8 cellular contexts compared by ENCODE assay signal in the genomic region with DNA sequence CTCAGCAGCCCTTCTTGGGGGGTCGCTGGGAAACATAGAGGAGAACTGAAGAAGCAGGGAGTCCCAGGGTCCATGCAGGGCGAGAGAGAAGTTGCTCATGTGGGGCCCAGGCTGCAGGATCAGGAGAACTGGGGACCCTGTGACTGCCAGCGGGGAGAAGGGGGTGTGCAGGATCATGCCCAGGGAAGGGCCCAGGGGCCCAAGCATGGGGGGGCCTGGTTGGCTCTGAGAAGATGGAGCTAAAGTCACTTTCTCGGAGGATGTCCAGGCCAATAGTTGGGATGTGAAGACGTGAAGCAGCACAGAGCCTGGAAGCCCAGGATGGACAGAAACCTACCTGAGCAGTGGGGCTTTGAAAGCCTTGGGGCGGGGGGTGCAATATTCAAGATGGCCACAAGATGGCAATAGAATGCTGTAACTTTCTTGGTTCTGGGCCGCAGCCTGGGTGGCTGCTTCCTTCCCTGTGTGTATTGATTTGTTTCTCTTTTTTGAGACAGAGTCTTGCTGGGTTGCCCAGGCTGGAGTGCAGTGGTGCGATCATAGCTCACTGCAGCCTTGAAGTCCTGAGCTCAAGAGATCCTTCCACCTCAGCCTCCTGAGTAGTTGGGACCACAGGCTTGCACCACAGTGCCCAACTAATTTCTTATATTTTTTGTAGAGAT. TPM values are rescaled to one million over a fixed set of nuclear protein-coding genes. Genes with fewer than 3 reads are reported as not detected.
DNase-seq lines count a peak whose midpoint lies in the region; ATAC-seq lines count a peak whose summit lies in the region.

No MANE protein-coding gene starts in this region.

- H2BK120ac ChIP-seq in mesenchymal stem cell (ENCODE audit: low read depth, low read length), result no peak overlapping the region

- ATAC-seq in HG02938 (IDR thresholded peaks at IDR 0.05; ENCODE audit: unreplicated experiment) (peak; percentile 62), HG03565 (IDR thresholded peaks at IDR 0.05; ENCODE audit: unreplicated experiment) (no peak)
- peak; percentile 93 for ATAC-seq in activated CD8-positive, alpha-beta T cell treated with anti-CD3 and anti-CD28 coated beads, Interleukin-2, amount 10 ng/mL, durations not matched to agents 7 days and 5 days

- no peaks in the 10 kb centered on the region for H3K36me3 Mint-ChIP-seq in activated CD8-positive, alpha-beta T cell treated with anti-CD3 and anti-CD28 coated beads, Interleukin-2, amount 10 ng/mL, durations not matched to agents 7 days and 5 days (ENCODE audit: low read depth)

- no peak overlapping the region for H2AK5ac ChIP-seq in mesenchymal stem cell (ENCODE audit: low read length, severe bottlenecking)

- DNase-seq in COLO829 (ENCODE audit: low spot score), result peak; percentile 58
- DNase-seq in NCI-H82 treated with DMSO at 0.1 percent for 48 hours (lab: John Stamatoyannopoulos, UW; ENCODE audit: unreplicated experiment), result peak; percentile 44
- peak; percentile 84 for DNase-seq in activated CD8-positive, alpha-beta T cell treated with anti-CD3 and anti-CD28 coated beads, Interleukin-2, amount 10 ng/mL, durations not matched to agents 7 days and 5 days
- peak; percentile 48 to 56 (median 49) for DNase-seq in effector memory CD4-positive, alpha-beta T cell
- peak; percentile 63 for DNase-seq in mesenchymal stem cell
- DNase-seq in stimulated activated CD8-positive, alpha-beta memory T cell treated with anti-CD3 and anti-CD28 coated beads, Interleukin-2, amount 100 ng/mL, for 1 hour (ENCODE audit: low read depth in 2 of 2), result peak; percentile 49 to 54

- POLR2A ChIA-PET in activated CD8-positive, alpha-beta T cell treated with anti-CD3 and anti-CD28 coated beads, Interleukin-2, amount 10 ng/mL, durations not matched to agents 7 days and 5 days (lab: Charles Lee), result no interaction called here

- no peaks in the 10 kb centered on the region for H3K4me1 Mint-ChIP-seq in activated CD8-positive, alpha-beta T cell treated with anti-CD3 and anti-CD28 coated beads, Interleukin-2, amount 10 ng/mL, durations not matched to agents 7 days and 5 days (ENCODE audit: low read depth)

- H2BK15ac ChIP-seq in mesenchymal stem cell (ENCODE audit: low read depth, poor library complexity, severe bottlenecking), result no peak overlapping the region

- no peaks in the 10 kb centered on the region for H3K79me1 ChIP-seq in mesenchymal stem cell (replicated peaks; ENCODE audit: low read length, poor library complexity, severe bottlenecking)

- H3K36me3 ChIP-seq in effector memory CD4-positive, alpha-beta T cell (ENCODE audit: control insufficient read depth, insufficient read depth, low read length), result no peaks in the 10 kb centered on the region
- H3K36me3 ChIP-seq in mesenchymal stem cell (ENCODE audit: control insufficient read depth in 1 of 2, insufficient read depth in 2 of 2, low read depth in 1 of 2, low read length in 2 of 2), result no peaks in the 10 kb centered on the region

- no peak overlapping the region for H3K14ac ChIP-seq in mesenchymal stem cell (ENCODE audit: low read length in 2 of 2)

- H3K18ac ChIP-seq in mesenchymal stem cell (ENCODE audit: low read depth in 1 of 2, low read length in 2 of 2), result no peak overlapping the region

- no peak overlapping the region for H3K4ac ChIP-seq in mesenchymal stem cell (ENCODE audit: low read depth in 1 of 2, low read length in 2 of 2)

- H3K27me3 ChIP-seq in effector memory CD4-positive, alpha-beta T cell (replicated peaks; ENCODE audit: control insufficient read depth, insufficient read depth, low read length, poor library complexity, severe bottlenecking), result no peaks in the 10 kb centered on the region
- H3K27me3 ChIP-seq in mesenchymal stem cell (ENCODE audit: control insufficient read depth in 1 of 2, insufficient read depth in 1 of 2, low read length in 2 of 2), result peaks cover 6 to 10% of the 10 kb centered on the region in 2 experiments

- H2AFZ ChIP-seq in mesenchymal stem cell (ENCODE audit: low read depth, low read length), result no peak overlapping the region

- H3K4me2 ChIP-seq in mesenchymal stem cell (ENCODE audit: low read length, poor library complexity, severe bottlenecking), result no peak overlapping the region

- H4K8ac ChIP-seq in mesenchymal stem cell (ENCODE audit: low read length), result no peak overlapping the region

- H3K4me3 Mint-ChIP-seq in activated CD8-positive, alpha-beta T cell treated with anti-CD3 and anti-CD28 coated beads, Interleukin-2, amount 10 ng/mL, durations not matched to agents 7 days and 5 days, result no peak overlapping the region

- peaks cover 5% of the 10 kb centered on the region for H3K27me3 Mint-ChIP-seq in activated CD8-positive, alpha-beta T cell treated with anti-CD3 and anti-CD28 coated beads, Interleukin-2, amount 10 ng/mL, durations not matched to agents 7 days and 5 days (ENCODE audit: low read depth)

- H3K9me3 Mint-ChIP-seq in activated CD8-positive, alpha-beta T cell treated with anti-CD3 and anti-CD28 coated beads, Interleukin-2, amount 10 ng/mL, durations not matched to agents 7 days and 5 days (ENCODE audit: insufficient read depth), result no peaks in the 10 kb centered on the region

- CTCF ChIA-PET in activated CD8-positive, alpha-beta T cell treated with anti-CD3 and anti-CD28 coated beads, Interleukin-2, amount 10 ng/mL, durations not matched to agents 7 days and 5 days (lab: Charles Lee), result interaction anchor here (0.6 to 6.4 kb wide), 19 partner anchors 11 to 284 kb away, joined by 3 to 53 read pairs (median 4); no protein-coding TSS in a partner anchor

- H3K4me3 ChIP-seq in effector memory CD4-positive, alpha-beta T cell (ENCODE audit: insufficient read depth, low read depth, low read length, poor library complexity, severe bottlenecking), result no peak overlapping the region
- no peak overlapping the region for H3K4me3 ChIP-seq in mesenchymal stem cell (ENCODE audit: insufficient read depth in 1 of 2, low read depth in 1 of 2, low read length in 2 of 2)

- no peak overlapping the region for H3K27ac ChIP-seq in effector memory CD4-positive, alpha-beta T cell (ENCODE audit: insufficient read depth, low read length, poor library complexity, severe bottlenecking)
- no peak overlapping the region for H3K27ac ChIP-seq in mesenchymal stem cell (ENCODE audit: low read length, poor library complexity, severe bottlenecking)

- H3K9ac ChIP-seq in mesenchymal stem cell (ENCODE audit: low read length), result no peak overlapping the region

- H4K91ac ChIP-seq in mesenchymal stem cell (ENCODE audit: low read length), result no peak overlapping the region

- H2BK12ac ChIP-seq in mesenchymal stem cell (ENCODE audit: low read length in 2 of 2), result no peak overlapping the region

- no peak overlapping the region for H3K23ac ChIP-seq in mesenchymal stem cell (ENCODE audit: low read length in 2 of 2)

- H3K27ac Mint-ChIP-seq in activated CD8-positive, alpha-beta T cell treated with anti-CD3 and anti-CD28 coated beads, Interleukin-2, amount 10 ng/mL, durations not matched to agents 7 days and 5 days, result no peak overlapping the region

- H3K4me1 ChIP-seq in effector memory CD4-positive, alpha-beta T cell (ENCODE audit: control insufficient read depth, insufficient read depth, low read length, poor library complexity, severe bottlenecking), result no peaks in the 10 kb centered on the region
- peaks cover 5% of the 10 kb centered on the region for H3K4me1 ChIP-seq in mesenchymal stem cell (ENCODE audit: control insufficient read depth, insufficient read depth, low read depth, low read length)

- H3K9me3 ChIP-seq in effector memory CD4-positive, alpha-beta T cell (ENCODE audit: control insufficient read depth, low read length), result no peaks in the 10 kb centered on the region
- no peaks in the 10 kb centered on the region for H3K9me3 ChIP-seq in mesenchymal stem cell (ENCODE audit: control insufficient read depth, low read length)

- no peak overlapping the region for H2BK5ac ChIP-seq in mesenchymal stem cell (ENCODE audit: low read depth, low read length, poor library complexity, severe bottlenecking)

- 25% methylated on average over 7 of the region's 8 CpGs for WGBS in mesenchymal stem cell

RNA-seq across cellular contexts. Expression of gene STH, which starts 3.4 kb away (rescaled TPM):
- not detected for total RNA-seq in activated CD8-positive, alpha-beta T cell treated with anti-CD3 and anti-CD28 coated beads, Interleukin-2, amount 10 ng/mL, durations not matched to agents 7 days and 5 days
- not detected for polyA plus RNA-seq in mesenchymal stem cell (2013, experiment 1 of 2)
- polyA plus RNA-seq in mesenchymal stem cell (2013, experiment 2 of 2), result not detected
